11 cellular contexts compared by ENCODE assay signal in genomic region chr3:123586966-123587365, GRCh38. TPM values are rescaled to one million over a fixed set of nuclear protein-coding genes. Genes with fewer than 3 reads are reported as not detected.
DNase-seq lines count a peak whose midpoint lies in the region; ATAC-seq and TF ChIP-seq lines count a peak whose summit lies in the region.
"Had no signal": no experiment of that assay in that cellular context is flagged by ENCODE, and none has a peak within 500 bp of the region (broad histone marks: within the 10 kb centered on the region; RNA-seq: fewer than 3 reads in every experiment).

No MANE protein-coding gene starts in this region.

- peaks cover 10% of the 10 kb centered on the region for H3K4me1 ChIP-seq in cardiac muscle cell (ENCODE audit: low read depth)
- peaks cover 0 to 26% (median 21%) of the 10 kb centered on the region in 9 donors for H3K4me1 ChIP-seq in heart right ventricle
- H3K4me1 ChIP-seq in skeletal muscle satellite cell (ENCODE audit: control insufficient read depth, insufficient read depth, low read length): peaks cover 28% of the 10 kb centered on the region
- no peaks in the 10 kb centered on the region for H3K4me1 ChIP-seq in prostate gland (replicated peaks)
- no peaks in the 10 kb centered on the region for H3K4me1 ChIP-seq in H9 (ENCODE audit: insufficient read depth, low read length)

- H3K9me3 Mint-ChIP-seq in H9: peaks cover 11 to 22% of the 10 kb centered on the region in 2 experiments; a peak in 4 of 5 replicates

- no peak overlapping the region for H2BK15ac ChIP-seq in H9 (ENCODE audit: low read depth, low read length)

- H3K23ac ChIP-seq in H9 (ENCODE audit: insufficient read length, low read depth, low read length): no peak overlapping the region

- WGBS in heart right ventricle, 2 donors: 68 to 74% methylated on average over 2 of the region's 2 CpGs
- 72% methylated on average over 2 of the region's 2 CpGs for WGBS in prostate gland
- no CpG with 5 or more reads among the region's 2 CpGs for WGBS in H9 (ENCODE audit: extremely low coverage, insufficient read length, low lambda C conversion rate)

- 0 out of 5 replicates have a peak overlapping the region, but pooled peaks of 1 of the 2 experiments have one; percentile 26 for H3K4me3 Mint-ChIP-seq in H9
- H3K4me3 Mint-ChIP-seq: activated CD8-positive, alpha-beta T cell treated with anti-CD3 and anti-CD28 coated beads, Interleukin-2, amount 10 ng/mL, durations not matched to agents 7 days and 5 days had no signal

- peaks cover 15% of the 10 kb centered on the region for H3K23me2 ChIP-seq in H9 (ENCODE audit: insufficient read length, low read depth, low read length, poor library complexity, severe bottlenecking)

- no peak overlapping the region for H2BK12ac ChIP-seq in H9 (ENCODE audit: insufficient read length, low read depth, low read length)

- no peak overlapping the region for H3K18ac ChIP-seq in H9 (ENCODE audit: insufficient read length, low read depth, low read length)

- no peaks in the 10 kb centered on the region for H4K20me1 ChIP-seq in H9 (ENCODE audit: control insufficient read depth, insufficient read depth, insufficient read length)

- H2AK5ac ChIP-seq in H9 (ENCODE audit: insufficient read length, low read length): no peak overlapping the region

- H2BK20ac ChIP-seq in H9 (ENCODE audit: low read depth, low read length, poor library complexity, severe bottlenecking): no peak overlapping the region

- H3K79me2 ChIP-seq in H9 (ENCODE audit: insufficient read depth, low read length): no peaks in the 10 kb centered on the region

- peak overlapping the region; percentile 94 for H3K4me2 ChIP-seq in skeletal muscle satellite cell (ENCODE audit: low read length)
- H3K4me2 ChIP-seq in H9 (ENCODE audit: insufficient read depth, insufficient read length, low read length): no peak overlapping the region

- no peak overlapping the region for H3K14ac ChIP-seq in H9 (ENCODE audit: insufficient read depth, low read length)

- H3K27ac ChIP-seq in cardiac muscle cell (peak overlapping the region; percentile 97), heart right ventricle (peak overlapping the region in 3 of 10 donors; percentile 84 to 92 (median 91)), RWPE1 (peak overlapping the region; percentile 81), prostate gland (no peak overlapping the region), H9 (ENCODE audit: insufficient read length, low read depth, low read length) (no peak overlapping the region)

- H3K4me1 Mint-ChIP-seq in H9: peaks cover 19 to 29% of the 10 kb centered on the region in 2 experiments

- H3K36me3 ChIP-seq in cardiac muscle cell (no peaks in the 10 kb centered on the region), heart right ventricle (peaks cover 0 to 4% (median 0%) of the 10 kb centered on the region in 9 donors), skeletal muscle satellite cell (ENCODE audit: insufficient read depth, low read length) (no peaks in the 10 kb centered on the region), prostate gland (no peaks in the 10 kb centered on the region)

- H3K4me3 ChIP-seq in cardiac muscle cell (no peak overlapping the region), heart right ventricle (peak overlapping the region in 1 of 10 donors; percentile 6), fibroblast of mammary gland (ENCODE audit: control insufficient read depth, low read depth, low read length) (peak overlapping the region; percentile 96), skeletal muscle satellite cell (ENCODE audit: low read length) (peak overlapping the region; percentile 87), prostate gland (no peak overlapping the region)

- H3K56ac ChIP-seq in H9 (ENCODE audit: insufficient read length, low read depth, low read length): no peak overlapping the region

- no peak overlapping the region for H3T11ph ChIP-seq in H9 (ENCODE audit: low read length)

- peak; percentile 18 to 46 for DNase-seq in cardiac muscle cell (ENCODE audit: low read depth in 1 of 2, low spot score in 1 of 2)
- DNase-seq in heart right ventricle: no peak
- peak; percentile 65 for DNase-seq in RWPE1 (ENCODE audit: low spot score)
- no peak for DNase-seq in fibroblast of mammary gland (ENCODE audit: low read depth)
- DNase-seq in cerebellar cortex (ENCODE audit: low spot score): no peak
- no peak for DNase-seq in prostate gland (ENCODE audit: low spot score)
- no peak for DNase-seq in H9
- DNase-seq: activated CD8-positive, alpha-beta T cell treated with anti-CD3 and anti-CD28 coated beads, Interleukin-2, amount 10 ng/mL, durations not matched to agents 7 days and 5 days had no signal

- no peak for TF ChIP-seq POLR2A in prostate gland (IDR thresholded peaks at IDR 0.05)

- H3K79me1 ChIP-seq in H9 (ENCODE audit: insufficient read depth, low read depth, low read length, poor library complexity, severe bottlenecking): no peaks in the 10 kb centered on the region

- ATAC-seq in heart right ventricle: no peak
- ATAC-seq: activated CD8-positive, alpha-beta T cell treated with anti-CD3 and anti-CD28 coated beads, Interleukin-2, amount 10 ng/mL, durations not matched to agents 7 days and 5 days; left lobe of liver had no signal

- intact Hi-C loops in heart right ventricle (cut with DNase I) (no loop called here), prostate gland (cut with DNase I) (no loop called here)

- peaks cover 2% of the 10 kb centered on the region for H3K27me3 Mint-ChIP-seq in H9 (ENCODE audit: low read depth)
- H3K27me3 Mint-ChIP-seq: type B pancreatic cell had no signal

- no peak overlapping the region for H3K4ac ChIP-seq in H9 (ENCODE audit: low read depth, low read length)

- no peak overlapping the region for H2AFZ ChIP-seq in H9 (ENCODE audit: low read length)

- H3K27me3 ChIP-seq in cardiac muscle cell: no peaks in the 10 kb centered on the region
- no peaks in the 10 kb centered on the region for H3K27me3 ChIP-seq in heart right ventricle
- H3K27me3 ChIP-seq in skeletal muscle satellite cell (ENCODE audit: control insufficient read depth, insufficient read depth, low read length): no peaks in the 10 kb centered on the region
- no peaks in the 10 kb centered on the region for H3K27me3 ChIP-seq in prostate gland (replicated peaks; ENCODE audit: insufficient read depth)
- no peaks in the 10 kb centered on the region for H3K27me3 ChIP-seq in H9 (ENCODE audit: insufficient read depth, low read length)

- TF ChIP-seq CTCF in cardiac muscle cell (IDR thresholded peaks at IDR 0.05; ENCODE audit: low read depth, low read length) (no peak), heart right ventricle (IDR thresholded peaks at IDR 0.05) (no peak), RWPE1 (conservative IDR thresholded peaks at IDR 0.05; ENCODE audit: low read depth) (no peak), fibroblast of mammary gland (conservative IDR thresholded peaks at IDR 0.05; ENCODE audit: control insufficient read depth, insufficient read depth, low read depth, low read length) (no peak), prostate gland (IDR thresholded peaks at IDR 0.05) (no peak), H9 (conservative IDR thresholded peaks at IDR 0.05) (no peak)

- POLR2A ChIA-PET in RWPE1 (lab: Yijun Ruan, JAX; ENCODE audit: low non-redundant PET): no interaction called here

- no peak overlapping the region for H4K5ac ChIP-seq in H9 (ENCODE audit: insufficient read length, low read depth, low read length)

- H3K9me3 ChIP-seq in cardiac muscle cell (ENCODE audit: low read depth): no peaks in the 10 kb centered on the region
- peaks cover 0 to 14% (median 0%) of the 10 kb centered on the region in 11 donors for H3K9me3 ChIP-seq in heart right ventricle
- H3K9me3 ChIP-seq in skeletal muscle satellite cell (replicated peaks; ENCODE audit: low read length): no peaks in the 10 kb centered on the region
- no peaks in the 10 kb centered on the region for H3K9me3 ChIP-seq in prostate gland
- no peaks in the 10 kb centered on the region for H3K9me3 ChIP-seq in H9 (ENCODE audit: control insufficient read depth, low read depth, low read length)

- peaks cover 29 to 38% (median 37%) of the 10 kb centered on the region in 3 experiments for H3K36me3 Mint-ChIP-seq in H9 (ENCODE audit: insufficient read depth in 1 of 3, low read depth in 3 of 3)

- H3K27ac Mint-ChIP-seq in H9: no peak overlapping the region
- H3K27ac Mint-ChIP-seq: activated CD8-positive, alpha-beta T cell treated with anti-CD3 and anti-CD28 coated beads, Interleukin-2, amount 10 ng/mL, durations not matched to agents 7 days and 5 days; type B pancreatic cell had no signal

- CTCF ChIA-PET in RWPE1 (lab: Yijun Ruan, JAX): interaction anchor here (1.5 kb wide), 1 partner anchor 65 kb away, joined by 3 read pairs; no protein-coding TSS in a partner anchor

- H2BK120ac ChIP-seq in H9 (ENCODE audit: low read depth, low read length, poor library complexity, severe bottlenecking): no peak overlapping the region

- H2BK5ac ChIP-seq in H9 (ENCODE audit: insufficient read length, low read length): no peak overlapping the region

- no peak overlapping the region for H4K8ac ChIP-seq in H9 (replicated peaks; ENCODE audit: insufficient read length, low read depth, low read length)

- H4K91ac ChIP-seq in H9 (ENCODE audit: insufficient read length, low read depth, low read length): no peak overlapping the region

- peak overlapping the region; percentile 89 for H3K9ac ChIP-seq in skeletal muscle satellite cell (ENCODE audit: low read depth, low read length)
- no peak overlapping the region for H3K9ac ChIP-seq in H9 (ENCODE audit: extremely low read depth, insufficient read length, low read length)

RNA-seq across cellular contexts. Expression of gene HACD2, which starts 2.1 kb away (rescaled TPM):
- total RNA-seq in cardiac muscle cell (8.8 and 9.1 TPM in 2 replicates), heart right ventricle (10 to 100 TPM in 7 of 10 donors, 1 to 10 TPM in 3; 6.8 to 14.1 (median 11.0) TPM), prostate gland (10 to 100 TPM; 36.5 to 65.6 TPM), H9 (2021) (27.4 and 28.4 TPM in 2 replicates)
- polyA plus RNA-seq in cardiac muscle cell (9.9 and 13.6 TPM in 2 replicates), heart right ventricle (1 to 10 TPM; 7.9 to 8.1 TPM)
- total RNA-seq in skeletal muscle satellite cell (2012; rRNA removed): 17.5 and 19.3 TPM in 2 replicates

Comparison
In these comparisons a context has a peak if more than half of its experiments do, and no peak if none do; other contexts are left out.
1. DNase-seq: peak in cardiac muscle cell (2 of 2) and RWPE1 (single experiment); none in heart right ventricle (0 of 2), fibroblast of mammary gland (single experiment), cerebellar cortex (single experiment), prostate gland (single experiment) and H9 (single experiment).
2. H3K27ac ChIP-seq: peak in cardiac muscle cell (single experiment) and RWPE1 (single experiment); none in prostate gland (0 of 2) and H9 (single experiment).
3. H3K4me3 ChIP-seq: peak in fibroblast of mammary gland (single experiment) and skeletal muscle satellite cell (single experiment); none in cardiac muscle cell (single experiment) and prostate gland (0 of 2).